Comparison of ENCODE assay signal across 18 cellular contexts in genomic region chr3:30186741-30187219, GRCh38.
"Had no signal": no experiment of that assay in that cellular context is flagged by ENCODE, and none has a peak within 500 bp of the region (broad histone marks: within the 10 kb centered on the region; RNA-seq: fewer than 3 reads in every experiment).

No MANE protein-coding gene starts in this region.

- H3K9me3 ChIP-seq: adrenal gland, esophagus muscularis mucosa, pancreas, thyroid gland had no signal

- H3K27me3 ChIP-seq: adrenal gland, cardiac muscle cell, esophagus muscularis mucosa, pancreas, thyroid gland had no signal

- H3K36me3 ChIP-seq: adrenal gland, cardiac muscle cell, esophagus muscularis mucosa, pancreas, thyroid gland had no signal

- H3K27ac ChIP-seq: adrenal gland, cardiac muscle cell, esophagus muscularis mucosa, pancreas, thyroid gland had no signal

- ATAC-seq: activated CD8-positive, alpha-beta T cell treated with anti-CD3 and anti-CD28 coated beads for 36 hours; pancreas; stimulated activated memory B cell treated with anti-CD40 and anti-IgM and Interleukin-4, amounts not matched to agents 10 μg/mL and 1 μg/mL and 100 μg/mL, for 72 hours; WTC11 had no signal

- H3K4me3 ChIP-seq: adrenal gland, cardiac muscle cell, esophagus muscularis mucosa, lung, pancreas, thyroid gland had no signal

- H3K4me1 ChIP-seq: esophagus muscularis mucosa, pancreas, thyroid gland had no signal

- DNase-seq: activated CD4-positive, alpha-beta T cell treated with anti-CD3 and anti-CD28 coated beads for 4 hours; activated CD8-positive, alpha-beta memory T cell treated with anti-CD3 and anti-CD28 coated beads, Interleukin-2, amount 50 U/mL, for 4 hours; activated CD8-positive, alpha-beta T cell treated with anti-CD3 and anti-CD28 coated beads for 36 hours; activated effector memory CD4-positive, alpha-beta T cell treated with anti-CD3 and anti-CD28 coated beads, Interleukin-2, amount 50 U/mL, for 16 hours; activated T-cell treated with anti-CD3 and anti-CD28 coated beads, Interleukin-2, amount 50 U/mL, for 48 hours; adrenal gland; cortex of kidney; effector CD4-positive, alpha-beta T cell; glutamatergic neuron; naive B cell; pancreas; T-helper 2 cell; thyroid gland had no signal
